ENCODE assay signal across 26 cellular contexts in the genomic region with DNA sequence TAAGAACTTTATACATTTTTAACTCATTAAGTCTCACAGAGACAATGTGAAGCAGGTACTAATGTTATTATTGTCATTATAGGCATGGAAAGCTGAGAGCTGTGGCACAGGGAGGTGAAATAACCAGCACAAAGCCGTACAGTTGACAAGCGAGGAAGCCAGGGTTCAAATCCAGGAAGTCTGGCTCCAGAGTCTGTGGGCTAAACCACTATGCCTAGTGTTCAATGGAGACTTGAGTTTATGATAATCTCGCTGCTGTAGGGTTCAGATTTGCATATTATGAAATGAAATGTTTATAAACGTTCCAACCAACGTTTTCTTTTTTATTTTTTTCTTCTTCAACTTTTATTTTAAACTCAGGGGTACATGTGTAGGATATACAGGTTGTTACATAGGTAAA.
"Had no signal": no experiment of that assay in that cellular context is flagged by ENCODE, and none has a peak within 500 bp of the region (broad histone marks: within the 10 kb centered on the region; RNA-seq: fewer than 3 reads in every experiment).

No MANE protein-coding gene starts in this region.

- H3K9me3 ChIP-seq: MG63, Peyer's patch, SJSA1 had no signal

- H3K27me3 Mint-ChIP-seq: activated CD4-positive, alpha-beta memory T cell treated with anti-CD3 and anti-CD28 coated beads for 36 hours; activated CD4-positive, alpha-beta T cell treated with anti-CD3 and anti-CD28 coated beads, Interleukin-2, amount 10 ng/mL, durations not matched to agents 7 days and 5 days; activated naive CD4-positive, alpha-beta T cell treated with anti-CD3 and anti-CD28 coated beads, Interleukin-2, amount 10 ng/mL, durations not matched to agents 7 days and 5 days; activated T-helper 17 cell treated with anti-CD3 and anti-CD28 coated beads, Interleukin-2, amount 50 U/mL, for 72 hours; T-helper 17 cell had no signal

- H3K4me3 Mint-ChIP-seq: activated CD4-positive, alpha-beta memory T cell treated with anti-CD3 and anti-CD28 coated beads for 36 hours; activated CD4-positive, alpha-beta T cell treated with anti-CD3 and anti-CD28 coated beads, Interleukin-2, amount 10 ng/mL, durations not matched to agents 7 days and 5 days; activated naive CD4-positive, alpha-beta T cell treated with anti-CD3 and anti-CD28 coated beads, Interleukin-2, amount 10 ng/mL, durations not matched to agents 7 days and 5 days; activated T-helper 17 cell treated with anti-CD3 and anti-CD28 coated beads, Interleukin-2, amount 50 U/mL, for 72 hours; T-helper 17 cell had no signal

- H3K4me1 ChIP-seq: Peyer's patch, SJSA1 had no signal

- ATAC-seq: activated T-helper 17 cell treated with anti-CD3 and anti-CD28 coated beads, Interleukin-2, amount 50 U/mL, for 72 hours; T-helper 17 cell had no signal

- H3K36me3 Mint-ChIP-seq: activated CD4-positive, alpha-beta memory T cell treated with anti-CD3 and anti-CD28 coated beads for 36 hours had no signal

- H3K27ac ChIP-seq: brain microvascular endothelial cell, cardiac muscle cell, Peyer's patch, SJSA1 had no signal

- DNase-seq: activated CD4-positive, alpha-beta memory T cell treated with anti-CD3 and anti-CD28 coated beads for 36 hours; activated CD4-positive, alpha-beta T cell treated with anti-CD3 and anti-CD28 coated beads, Interleukin-2, amount 10 ng/mL, durations not matched to agents 7 days and 5 days; activated CD4-positive, CD25-positive, alpha-beta regulatory T cell; activated CD8-positive, alpha-beta memory T cell treated with anti-CD3 and anti-CD28 coated beads for 24 hours; activated gamma-delta T cell; activated naive CD4-positive, alpha-beta T cell treated with anti-CD3 and anti-CD28 coated beads, Interleukin-2, amount 10 ng/mL, durations not matched to agents 7 days and 5 days; activated T-cell treated with anti-CD3 and anti-CD28 coated beads for 4 hours; activated T-cell treated with anti-CD3 and anti-CD28 coated beads, Interleukin-2, amount 50 U/mL, for 48 hours; amygdala; brain microvascular endothelial cell; cerebellar nuclear complex; KG1; MG63; NCI-H1105; NCI-H1436; NCI-H1694 treated with DMSO at 0.1 percent for 48 hours; NCI-H2029 treated with DMSO at 0.1 percent for 48 hours; NCI-H510A treated with DMSO at 0.1 percent for 48 hours; NCI-H69; Peyer's patch; SHP77; T-helper 17 cell; T-helper 9 cell had no signal

- H3K27me3 ChIP-seq: brain microvascular endothelial cell, cardiac muscle cell, MG63, Peyer's patch, SJSA1 had no signal

- H3K27ac Mint-ChIP-seq: activated CD4-positive, alpha-beta memory T cell treated with anti-CD3 and anti-CD28 coated beads for 36 hours; activated CD4-positive, alpha-beta T cell treated with anti-CD3 and anti-CD28 coated beads, Interleukin-2, amount 10 ng/mL, durations not matched to agents 7 days and 5 days; activated naive CD4-positive, alpha-beta T cell treated with anti-CD3 and anti-CD28 coated beads, Interleukin-2, amount 10 ng/mL, durations not matched to agents 7 days and 5 days; activated T-helper 17 cell treated with anti-CD3 and anti-CD28 coated beads, Interleukin-2, amount 50 U/mL, for 72 hours; T-helper 17 cell had no signal

- H3K36me3 ChIP-seq: brain microvascular endothelial cell, cardiac muscle cell, MG63, Peyer's patch, SJSA1 had no signal

- H3K9me3 Mint-ChIP-seq: activated T-helper 17 cell treated with anti-CD3 and anti-CD28 coated beads, Interleukin-2, amount 50 U/mL, for 72 hours had no signal

- H3K4me1 Mint-ChIP-seq: activated T-helper 17 cell treated with anti-CD3 and anti-CD28 coated beads, Interleukin-2, amount 50 U/mL, for 72 hours had no signal

- H3K4me3 ChIP-seq: cardiac muscle cell, MG63, Peyer's patch, SJSA1 had no signal
